In the genomic region with DNA sequence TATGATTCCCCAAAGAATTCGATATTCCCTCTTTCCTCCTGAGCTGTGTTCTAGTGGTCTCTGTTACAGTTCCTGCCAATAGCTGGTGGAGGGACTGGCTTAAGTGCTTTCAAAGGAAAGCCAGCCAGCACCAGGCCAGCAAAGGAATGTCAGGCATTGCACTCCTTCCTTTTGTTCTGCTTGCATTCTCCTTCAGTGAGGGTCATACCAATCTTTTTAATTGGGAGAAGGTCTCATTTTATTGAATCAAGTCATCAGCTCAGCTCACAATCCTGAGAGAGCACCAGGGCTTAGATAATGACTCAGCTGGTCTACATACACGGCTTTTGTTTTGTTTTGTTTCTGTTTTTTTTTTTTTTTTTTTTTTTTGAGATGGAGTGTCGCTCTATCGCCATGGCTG, we compare ENCODE assay signal across 10 cellular contexts.
DNase-seq lines count a peak whose midpoint lies in the region; ATAC-seq and TF ChIP-seq lines count a peak whose summit lies in the region.
"Had no signal": no experiment of that assay in that cellular context is flagged by ENCODE, and none has a peak within 500 bp of the region (broad histone marks: within the 10 kb centered on the region; RNA-seq: fewer than 3 reads in every experiment).

No MANE protein-coding gene starts in this region.

- H3K9me2 ChIP-seq in GM23338 (ENCODE audit: insufficient read depth), result no peaks in the 10 kb centered on the region

- peaks cover 18% of the 10 kb centered on the region for H3K4me1 Mint-ChIP-seq in GM23338
- peaks cover 5% of the 10 kb centered on the region for H3K4me1 Mint-ChIP-seq in activated CD8-positive, alpha-beta memory T cell treated with anti-CD3 and anti-CD28 coated beads, Interleukin-2, amount 10 ng/mL, durations not matched to agents 7 days and 5 days

- CTCF ChIA-PET in activated CD8-positive, alpha-beta memory T cell treated with anti-CD3 and anti-CD28 coated beads, Interleukin-2, amount 10 ng/mL, durations not matched to agents 7 days and 5 days (lab: Charles Lee), result interaction anchor here (0.9 to 1.3 kb wide), 2 partner anchors 10 to 197 kb away, joined by 3 to 7 read pairs; no protein-coding TSS in a partner anchor

- H3K4me3 ChIP-seq in GM23338 (no peak overlapping the region), fibroblast of mammary gland (ENCODE audit: control insufficient read depth, low read depth, low read length) (no peak overlapping the region)
- H3K4me3 ChIP-seq: coronary artery, hepatocyte had no signal

- no peak overlapping the region for H3K27ac ChIP-seq in GM23338 (ENCODE audit: low read depth)
- H3K27ac ChIP-seq: hepatocyte had no signal

- H3K79me2 ChIP-seq in GM23338 (replicated peaks; ENCODE audit: insufficient read depth), result no peaks in the 10 kb centered on the region
- H3K79me2 ChIP-seq: hepatocyte had no signal

- peak; percentile 85 for DNase-seq in GM23338 (ENCODE audit: low spot score)
- peak; percentile 41 for DNase-seq in RPMI7951 (ENCODE audit: low read depth)
- peak; percentile 68 for DNase-seq in fibroblast of mammary gland (ENCODE audit: low read depth)
- peak; percentile 42 for DNase-seq in retina
- DNase-seq in activated CD8-positive, alpha-beta memory T cell treated with anti-CD3 and anti-CD28 coated beads, Interleukin-2, amount 10 ng/mL, durations not matched to agents 7 days and 5 days, result no peak
- no peak for DNase-seq in HPDE6-E6E7 (ENCODE audit: extremely low spot score)
- DNase-seq in activated CD4-positive, alpha-beta T cell treated with anti-CD3 and anti-CD28 coated beads for 48 hours, result no peak

- H3K9me3 Mint-ChIP-seq in GM23338, result no peaks in the 10 kb centered on the region
- no peaks in the 10 kb centered on the region for H3K9me3 Mint-ChIP-seq in activated CD8-positive, alpha-beta memory T cell treated with anti-CD3 and anti-CD28 coated beads, Interleukin-2, amount 10 ng/mL, durations not matched to agents 7 days and 5 days (ENCODE audit: low read depth)

- no peak for TF ChIP-seq CTCF in GM23338 (conservative IDR thresholded peaks at IDR 0.05; ENCODE audit: low read depth in 2 of 2)
- no peak for TF ChIP-seq CTCF in fibroblast of mammary gland (conservative IDR thresholded peaks at IDR 0.05; ENCODE audit: control insufficient read depth, insufficient read depth, low read depth, low read length)

- 0 out of 2 replicates have a peak, but pooled peaks cover 4% of the 10 kb centered on the region for H4K20me1 ChIP-seq in GM23338 (replicated peaks; ENCODE audit: insufficient read depth)

- ATAC-seq in GM23338 (peak; percentile 81), HG02840 (IDR thresholded peaks at IDR 0.05; ENCODE audit: low FRiP score, unreplicated experiment) (no peak)
- no peak for ATAC-seq in activated CD8-positive, alpha-beta memory T cell treated with anti-CD3 and anti-CD28 coated beads, Interleukin-2, amount 10 ng/mL, durations not matched to agents 7 days and 5 days

- no peak overlapping the region for H3K4me2 ChIP-seq in GM23338
- H3K4me2 ChIP-seq: hepatocyte had no signal

- peaks cover 26% of the 10 kb centered on the region for H3K36me3 Mint-ChIP-seq in GM23338 (ENCODE audit: low read depth)
- H3K36me3 Mint-ChIP-seq in activated CD8-positive, alpha-beta memory T cell treated with anti-CD3 and anti-CD28 coated beads, Interleukin-2, amount 10 ng/mL, durations not matched to agents 7 days and 5 days, result no peaks in the 10 kb centered on the region

- peak overlapping the region; percentile 68 for H3K27ac Mint-ChIP-seq in GM23338
- H3K27ac Mint-ChIP-seq in activated CD8-positive, alpha-beta memory T cell treated with anti-CD3 and anti-CD28 coated beads, Interleukin-2, amount 10 ng/mL, durations not matched to agents 7 days and 5 days, result no peak overlapping the region

- 0 out of 2 replicates have a peak, but pooled peaks cover 5% of the 10 kb centered on the region for H3K4me1 ChIP-seq in GM23338 (ENCODE audit: insufficient read depth)

- H2AFZ ChIP-seq in GM23338, result no peak overlapping the region
- H2AFZ ChIP-seq: hepatocyte had no signal

- H3K27me3 Mint-ChIP-seq in GM23338 (ENCODE audit: insufficient read depth, low read depth, poor library complexity), result peaks cover 2% of the 10 kb centered on the region
- H3K27me3 Mint-ChIP-seq in activated CD8-positive, alpha-beta memory T cell treated with anti-CD3 and anti-CD28 coated beads, Interleukin-2, amount 10 ng/mL, durations not matched to agents 7 days and 5 days, result no peaks in the 10 kb centered on the region

- H3K4me3 Mint-ChIP-seq in GM23338, result no peak overlapping the region; the same call in 2 of the 3 replicates
- H3K4me3 Mint-ChIP-seq in activated CD8-positive, alpha-beta memory T cell treated with anti-CD3 and anti-CD28 coated beads, Interleukin-2, amount 10 ng/mL, durations not matched to agents 7 days and 5 days, result no peak overlapping the region

- H3K27me3 ChIP-seq in GM23338 (ENCODE audit: insufficient read depth), result no peaks in the 10 kb centered on the region
- H3K27me3 ChIP-seq: hepatocyte had no signal

- H3F3A ChIP-seq in GM23338 (replicated peaks; ENCODE audit: low read depth), result 0 out of 2 replicates have a peak, but pooled peaks cover 3% of the 10 kb centered on the region

- H3K36me3 ChIP-seq in GM23338 (ENCODE audit: insufficient read depth), result peaks cover 8% of the 10 kb centered on the region; the same call in 1 of the 2 replicates

TF ChIP-seq in GM23338, 12 proteins besides CTCF, POLR2A, EP300 and RAD21 (continues in another document):
- TF ChIP-seq, protein P1, sequence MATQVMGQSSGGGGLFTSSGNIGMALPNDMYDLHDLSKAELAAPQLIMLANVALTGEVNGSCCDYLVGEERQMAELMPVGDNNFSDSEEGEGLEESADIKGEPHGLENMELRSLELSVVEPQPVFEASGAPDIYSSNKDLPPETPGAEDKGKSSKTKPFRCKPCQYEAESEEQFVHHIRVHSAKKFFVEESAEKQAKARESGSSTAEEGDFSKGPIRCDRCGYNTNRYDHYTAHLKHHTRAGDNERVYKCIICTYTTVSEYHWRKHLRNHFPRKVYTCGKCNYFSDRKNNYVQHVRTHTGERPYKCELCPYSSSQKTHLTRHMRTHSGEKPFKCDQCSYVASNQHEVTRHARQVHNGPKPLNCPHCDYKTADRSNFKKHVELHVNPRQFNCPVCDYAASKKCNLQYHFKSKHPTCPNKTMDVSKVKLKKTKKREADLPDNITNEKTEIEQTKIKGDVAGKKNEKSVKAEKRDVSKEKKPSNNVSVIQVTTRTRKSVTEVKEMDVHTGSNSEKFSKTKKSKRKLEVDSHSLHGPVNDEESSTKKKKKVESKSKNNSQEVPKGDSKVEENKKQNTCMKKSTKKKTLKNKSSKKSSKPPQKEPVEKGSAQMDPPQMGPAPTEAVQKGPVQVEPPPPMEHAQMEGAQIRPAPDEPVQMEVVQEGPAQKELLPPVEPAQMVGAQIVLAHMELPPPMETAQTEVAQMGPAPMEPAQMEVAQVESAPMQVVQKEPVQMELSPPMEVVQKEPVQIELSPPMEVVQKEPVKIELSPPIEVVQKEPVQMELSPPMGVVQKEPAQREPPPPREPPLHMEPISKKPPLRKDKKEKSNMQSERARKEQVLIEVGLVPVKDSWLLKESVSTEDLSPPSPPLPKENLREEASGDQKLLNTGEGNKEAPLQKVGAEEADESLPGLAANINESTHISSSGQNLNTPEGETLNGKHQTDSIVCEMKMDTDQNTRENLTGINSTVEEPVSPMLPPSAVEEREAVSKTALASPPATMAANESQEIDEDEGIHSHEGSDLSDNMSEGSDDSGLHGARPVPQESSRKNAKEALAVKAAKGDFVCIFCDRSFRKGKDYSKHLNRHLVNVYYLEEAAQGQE (IDR thresholded peaks at IDR 0.05; ENCODE audit: unreplicated experiment), result no peak
- no peak for TF ChIP-seq JUNB (IDR thresholded peaks at IDR 0.05; ENCODE audit: unreplicated experiment)

Comparison
In these comparisons a context has a peak if more than half of its experiments do, and no peak if none do; other contexts are left out.
1. DNase-seq: peak in GM23338 (single experiment), RPMI7951 (single experiment), fibroblast of mammary gland (single experiment) and retina (single experiment); none in activated CD8-positive, alpha-beta memory T cell treated with anti-CD3 and anti-CD28 coated beads, Interleukin-2, amount 10 ng/mL, durations not matched to agents 7 days and 5 days (single experiment), HPDE6-E6E7 (single experiment) and activated CD4-positive, alpha-beta T cell treated with anti-CD3 and anti-CD28 coated beads for 48 hours (single experiment).